In genomic region chr20:24296477-24297380, GRCh38 we compare ENCODE assay signal across 16 cellular contexts.
A peak's percentile ranks its signal among the peaks of the same experiment; 100 is the strongest.
DNase-seq lines count a peak whose midpoint lies in the region; ATAC-seq and TF ChIP-seq lines count a peak whose summit lies in the region.
"Had no signal": no experiment of that assay in that cellular context is flagged by ENCODE, and none has a peak within 500 bp of the region (broad histone marks: within the 10 kb centered on the region; RNA-seq: fewer than 3 reads in every experiment).

No MANE protein-coding gene starts in this region.

- no peak overlapping the region for H3K27ac ChIP-seq in foreskin keratinocyte

- no peak overlapping the region for H3K4me3 Mint-ChIP-seq in activated naive CD4-positive, alpha-beta T cell treated with anti-CD3 and anti-CD28 coated beads, Interleukin-2, amount 50 U/mL, for 24 hours
- H3K4me3 Mint-ChIP-seq: CD14-positive monocyte had no signal

- no peaks in the 10 kb centered on the region for H3K27me3 Mint-ChIP-seq in activated naive CD4-positive, alpha-beta T cell treated with anti-CD3 and anti-CD28 coated beads, Interleukin-2, amount 50 U/mL, for 24 hours

- ATAC-seq in foreskin keratinocyte: peak; percentile 9
- ATAC-seq: SK-N-SH treated with all-trans-retinoic acid at 6 μM for 48 hours had no signal

- no peaks in the 10 kb centered on the region for H3K4me1 ChIP-seq in foreskin keratinocyte

- DNase-seq in activated naive CD4-positive, alpha-beta T cell treated with anti-CD3 and anti-CD28 coated beads, Interleukin-2, amount 50 U/mL, for 16 hours: no peak
- peak; percentile 74 for DNase-seq in NCI-H82 treated with DMSO at 0.1 percent for 48 hours (lab: John Stamatoyannopoulos, UW; ENCODE audit: unreplicated experiment)
- DNase-seq in foreskin keratinocyte: peak in 1 of 2 donors; percentile 34
- no peak for DNase-seq in middle frontal gyrus (ENCODE audit: extremely low spot score, low spot score)
- no peak for DNase-seq in NCI-H1105 treated with DMSO at 0.1 percent for 48 hours (lab: John Stamatoyannopoulos, UW)
- no peak for DNase-seq in cerebellum (ENCODE audit: low spot score)
- DNase-seq: EL, IMR-90, Kasumi-1, NCI-H1417, NCI-H187 treated with DMSO at 0.1 percent for 48 hours, NCI-H774, SHP77 had no signal

- no peaks in the 10 kb centered on the region for H3K9me3 Mint-ChIP-seq in activated naive CD4-positive, alpha-beta T cell treated with anti-CD3 and anti-CD28 coated beads, Interleukin-2, amount 50 U/mL, for 24 hours

- H3K27me3 ChIP-seq in foreskin keratinocyte: no peaks in the 10 kb centered on the region

- TF ChIP-seq CTCF in foreskin keratinocyte (conservative IDR thresholded peaks at IDR 0.05): no peak

- peaks cover 1% of the 10 kb centered on the region for H3K4me1 Mint-ChIP-seq in activated naive CD4-positive, alpha-beta T cell treated with anti-CD3 and anti-CD28 coated beads, Interleukin-2, amount 50 U/mL, for 24 hours
- H3K4me1 Mint-ChIP-seq: CD14-positive monocyte had no signal

- peak overlapping the region; percentile 14 for H3K27ac Mint-ChIP-seq in activated naive CD4-positive, alpha-beta T cell treated with anti-CD3 and anti-CD28 coated beads, Interleukin-2, amount 50 U/mL, for 24 hours
- H3K27ac Mint-ChIP-seq: CD14-positive monocyte had no signal

- no peaks in the 10 kb centered on the region for H3K36me3 Mint-ChIP-seq in activated naive CD4-positive, alpha-beta T cell treated with anti-CD3 and anti-CD28 coated beads, Interleukin-2, amount 50 U/mL, for 24 hours
- H3K36me3 Mint-ChIP-seq: CD14-positive monocyte had no signal
